In genomic region chr6:166459272-166459671, GRCh38 we compare ENCODE assay signal across 7 cellular contexts.
"Had no signal": no experiment of that assay in that cellular context is flagged by ENCODE, and none has a peak within 500 bp of the region (broad histone marks: within the 10 kb centered on the region; RNA-seq: fewer than 3 reads in every experiment).

No MANE protein-coding gene starts in this region.

- H2AFZ ChIP-seq: GM23248 had no signal

- H3K27ac Mint-ChIP-seq: HFFc6 had no signal

- H3K9ac ChIP-seq: GM23248 had no signal

- FAIRE-seq: HTR-8/SVneo had no signal

- H3K27ac ChIP-seq: GM23248 had no signal

- H3K4me3 ChIP-seq: GM23248, HAP-1 had no signal

- H3K36me3 ChIP-seq: HAP-1 had no signal

- H3K9me3 Mint-ChIP-seq: HFFc6 had no signal

- H3K4me3 Mint-ChIP-seq: HFFc6 had no signal

- ATAC-seq: HCT116 had no signal

- H3K9me3 ChIP-seq: HAP-1 had no signal

- DNase-seq: GM23248, GOT3, HFFc6, KG1 had no signal
